In genomic region chr11:11335043-11335442, GRCh38 we compare ENCODE assay signal across 25 cellular contexts. TPM values are rescaled to one million over a fixed set of nuclear protein-coding genes. Genes with fewer than 3 reads are reported as not detected.
DNase-seq lines count a peak whose midpoint lies in the region; TF ChIP-seq lines count a peak whose summit lies in the region.
"Had no signal": no experiment of that assay in that cellular context is flagged by ENCODE, and none has a peak within 500 bp of the region (broad histone marks: within the 10 kb centered on the region; RNA-seq: fewer than 3 reads in every experiment).

No MANE protein-coding gene starts in this region.

- H3K18ac ChIP-seq in mesenchymal stem cell (ENCODE audit: low read depth in 1 of 2, low read length in 2 of 2): no peak overlapping the region

- H3K4me3 ChIP-seq in endodermal cell (ENCODE audit: low read length) (no peak overlapping the region), mesenchymal stem cell (ENCODE audit: insufficient read depth in 1 of 2, low read depth in 1 of 2, low read length in 2 of 2) (no peak overlapping the region)
- H3K4me3 ChIP-seq: BLaER1, GM12878, GM23248, SJCRH30 had no signal

- H3K9me3 ChIP-seq in endodermal cell (ENCODE audit: control insufficient read depth, low read length) (no peaks in the 10 kb centered on the region), mesenchymal stem cell (ENCODE audit: control insufficient read depth, low read length) (no peaks in the 10 kb centered on the region)
- H3K9me3 ChIP-seq: BLaER1, SJCRH30 had no signal

- H3K9me3 Mint-ChIP-seq in endodermal cell (no peaks in the 10 kb centered on the region), nephron progenitor cell (no peaks in the 10 kb centered on the region)
- H3K9me3 Mint-ChIP-seq: CD4-positive, alpha-beta T cell had no signal

- no peak overlapping the region for H2AK5ac ChIP-seq in mesenchymal stem cell (ENCODE audit: low read length, severe bottlenecking)

- no peak overlapping the region for H4K8ac ChIP-seq in mesenchymal stem cell (ENCODE audit: low read length)

- H3K4me1 ChIP-seq in endodermal cell (ENCODE audit: control insufficient read depth, insufficient read depth, low read length) (no peaks in the 10 kb centered on the region), mesenchymal stem cell (ENCODE audit: control insufficient read depth, insufficient read depth, low read depth, low read length) (no peaks in the 10 kb centered on the region)
- H3K4me1 ChIP-seq: BLaER1, SJCRH30 had no signal

- no peak overlapping the region for H2BK5ac ChIP-seq in mesenchymal stem cell (ENCODE audit: low read depth, low read length, poor library complexity, severe bottlenecking)

- H3K79me1 ChIP-seq in mesenchymal stem cell (replicated peaks; ENCODE audit: low read length, poor library complexity, severe bottlenecking): no peaks in the 10 kb centered on the region

- no peak overlapping the region for H2BK120ac ChIP-seq in mesenchymal stem cell (ENCODE audit: low read depth, low read length)

- H3K23ac ChIP-seq in mesenchymal stem cell (ENCODE audit: low read length in 2 of 2): no peak overlapping the region

- H3K4me3 Mint-ChIP-seq in endodermal cell (no peak overlapping the region), nephron progenitor cell (no peak overlapping the region)
- H3K4me3 Mint-ChIP-seq: CD4-positive, alpha-beta T cell had no signal

- no peaks in the 10 kb centered on the region for H3K36me3 ChIP-seq in endodermal cell (ENCODE audit: control insufficient read depth, insufficient read depth, low read length)
- H3K36me3 ChIP-seq in mesenchymal stem cell (ENCODE audit: control insufficient read depth in 1 of 2, insufficient read depth in 2 of 2, low read depth in 1 of 2, low read length in 2 of 2): no peaks in the 10 kb centered on the region
- H3K36me3 ChIP-seq: BLaER1, SJCRH30 had no signal

- peak; percentile 12 for DNase-seq in DMS53 (lab: John Stamatoyannopoulos, UW)
- no peak for DNase-seq in DMS53 treated with DMSO at 0.1 percent for 48 hours (lab: John Stamatoyannopoulos, UW; ENCODE audit: unreplicated experiment)
- DNase-seq in endodermal cell: no peak
- no peak for DNase-seq in nephron progenitor cell
- no peak for DNase-seq in NCI-H2227 treated with DMSO at 0.1 percent for 48 hours (lab: John Stamatoyannopoulos, UW)
- no peak for DNase-seq in activated naive CD4-positive, alpha-beta T cell treated with Interleukin-2 at 50 U/mL for 16 hours
- no peak for DNase-seq in mesenchymal stem cell
- DNase-seq: ACHN; CD4-positive, alpha-beta T cell; COR-L47; DND-41; GM23248; Kasumi-1; MM.1S; NCI-H1048; NCI-H1417 treated with DMSO at 0.1 percent for 48 hours; NCI-H1930; NCI-H226; NCI-H510A treated with DMSO at 0.1 percent for 48 hours; NCI-H774; SJCRH30 had no signal

- H4K91ac ChIP-seq in mesenchymal stem cell (ENCODE audit: low read length): no peak overlapping the region

- peak; percentile 34; the same call in 1 of the 2 replicates for TF ChIP-seq CTCF in VCaP (conservative IDR thresholded peaks at IDR 0.05)
- TF ChIP-seq CTCF in endodermal cell (conservative IDR thresholded peaks at IDR 0.05): peak; percentile 64
- TF ChIP-seq CTCF in nephron progenitor cell (IDR thresholded peaks at IDR 0.05): no peak

- no peaks in the 10 kb centered on the region for H3K27me3 Mint-ChIP-seq in endodermal cell (ENCODE audit: insufficient read depth)
- peaks cover 21% of the 10 kb centered on the region for H3K27me3 Mint-ChIP-seq in nephron progenitor cell (ENCODE audit: low read depth, poor library complexity)

- no peak overlapping the region for H2BK12ac ChIP-seq in mesenchymal stem cell (ENCODE audit: low read length in 2 of 2)

- H2BK15ac ChIP-seq in mesenchymal stem cell (ENCODE audit: low read depth, poor library complexity, severe bottlenecking): no peak overlapping the region

- H3K27ac ChIP-seq in VCaP (peak overlapping the region; percentile 18; the same call in 1 of the 2 replicates), endodermal cell (ENCODE audit: low read depth, low read length) (no peak overlapping the region), mesenchymal stem cell (ENCODE audit: low read length, poor library complexity, severe bottlenecking) (no peak overlapping the region)
- H3K27ac ChIP-seq: 22Rv1, BLaER1, GM23248, SJCRH30 had no signal

- no peak overlapping the region for H3K4ac ChIP-seq in mesenchymal stem cell (ENCODE audit: low read depth in 1 of 2, low read length in 2 of 2)

- H2AFZ ChIP-seq in mesenchymal stem cell (ENCODE audit: low read depth, low read length): no peak overlapping the region
- H2AFZ ChIP-seq: GM23248 had no signal

- H3K36me3 Mint-ChIP-seq in endodermal cell (ENCODE audit: low read depth) (peaks cover 2% of the 10 kb centered on the region), nephron progenitor cell (ENCODE audit: low read depth) (no peaks in the 10 kb centered on the region)

- H3K27me3 ChIP-seq in endodermal cell (ENCODE audit: control insufficient read depth, insufficient read depth, low read length, poor library complexity, severe bottlenecking): no peaks in the 10 kb centered on the region
- H3K27me3 ChIP-seq in mesenchymal stem cell (ENCODE audit: control insufficient read depth in 1 of 2, insufficient read depth in 1 of 2, low read length in 2 of 2): peaks cover 14 to 44% of the 10 kb centered on the region in 2 experiments
- H3K27me3 ChIP-seq: BLaER1, SJCRH30 had no signal

- 62 to 87% methylated on average over 2 of the region's 2 CpGs for WGBS in endodermal cell (ENCODE audit: insufficient coverage in 1 of 2, insufficient read length in 1 of 2), 2 experiments
- WGBS in mesenchymal stem cell: 83% methylated on average over 2 of the region's 2 CpGs

- H3K9ac ChIP-seq in endodermal cell (ENCODE audit: extremely low read depth, low read length, poor library complexity, severe bottlenecking) (no peak overlapping the region), mesenchymal stem cell (ENCODE audit: low read length) (no peak overlapping the region)
- H3K9ac ChIP-seq: BLaER1, GM23248 had no signal

- peaks cover 23% of the 10 kb centered on the region for H3K4me1 Mint-ChIP-seq in endodermal cell
- peaks cover 24% of the 10 kb centered on the region for H3K4me1 Mint-ChIP-seq in nephron progenitor cell

- no peak overlapping the region for H3K4me2 ChIP-seq in mesenchymal stem cell (ENCODE audit: low read length, poor library complexity, severe bottlenecking)
- H3K4me2 ChIP-seq: BLaER1 had no signal

- H3K14ac ChIP-seq in mesenchymal stem cell (ENCODE audit: low read length in 2 of 2): no peak overlapping the region

- no peak overlapping the region for H3K27ac Mint-ChIP-seq in endodermal cell
- peak overlapping the region; percentile 17 for H3K27ac Mint-ChIP-seq in nephron progenitor cell
- H3K27ac Mint-ChIP-seq: CD4-positive, alpha-beta T cell had no signal

RNA-seq across cellular contexts. Expression of gene CSNK2A3, which starts 18.0 kb away (rescaled TPM):
- total RNA-seq in endodermal cell: 1 to 10 TPM in 1 of 2 donors, under 1 TPM in 1; 0.82 to 2.1 TPM
- polyA plus RNA-seq in endodermal cell (2013, experiment 1 of 2): 3.7 TPM
- polyA plus RNA-seq in endodermal cell (2013, experiment 2 of 2): 4.0 TPM
- polyA plus RNA-seq in mesenchymal stem cell (2013, experiment 1 of 2): 1.0 TPM
- polyA plus RNA-seq in mesenchymal stem cell (2013, experiment 2 of 2): 1.2 TPM
